ENCODE assay signal across 8 cellular contexts in the genomic region with DNA sequence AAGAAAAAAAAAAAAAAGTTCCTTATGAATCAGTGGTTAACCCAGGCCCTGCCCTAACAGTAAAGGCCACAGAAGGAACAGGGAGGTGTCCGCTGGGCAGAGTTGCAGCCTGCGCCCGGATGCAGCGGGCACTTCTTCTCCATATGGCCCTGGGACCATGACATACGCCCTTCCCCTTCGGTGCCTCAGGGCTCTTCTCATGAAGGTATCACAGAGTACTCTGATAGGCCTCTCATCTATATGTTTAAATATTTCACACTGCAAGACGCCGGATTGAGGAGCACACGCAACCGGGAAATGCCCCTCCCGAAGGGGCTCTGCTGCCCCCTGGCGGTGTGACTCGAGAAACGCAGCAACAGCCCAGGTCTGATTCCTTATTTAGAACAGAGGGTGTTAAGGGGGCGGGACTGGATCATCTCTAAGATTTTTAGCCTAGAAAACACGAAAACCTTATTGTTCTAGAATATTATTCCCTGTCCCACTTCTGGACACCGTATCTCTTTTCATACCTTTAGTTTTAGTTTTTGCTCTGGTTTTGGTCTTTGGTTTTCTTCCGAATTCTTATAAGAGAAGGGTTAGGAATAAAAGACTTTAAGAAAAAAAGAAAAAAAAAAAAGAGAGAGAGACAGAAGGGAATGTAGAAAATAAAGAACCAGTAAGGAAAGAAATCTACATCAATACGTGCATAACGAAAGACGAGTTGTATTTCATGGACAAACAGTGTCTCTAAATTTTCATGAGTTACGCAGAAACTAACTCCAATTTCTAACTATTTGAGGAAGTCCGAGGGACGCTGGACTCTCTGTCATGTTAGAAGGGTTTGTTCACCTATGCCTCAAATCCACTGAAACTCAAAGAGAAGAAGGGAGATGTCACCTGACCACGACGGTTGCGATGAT. TPM values are rescaled to one million over a fixed set of nuclear protein-coding genes. Genes with fewer than 3 reads are reported as not detected.
A peak's percentile ranks its signal among the peaks of the same experiment; 100 is the strongest.
DNase-seq lines count a peak whose midpoint lies in the region; FAIRE-seq and TF ChIP-seq lines count a peak whose summit lies in the region.

No MANE protein-coding gene starts in this region.

- H3K27me3 ChIP-seq in trophoblast cell (ENCODE audit: insufficient read depth, low read length), result no peaks in the 10 kb centered on the region
- H3K27me3 ChIP-seq in transverse colon, result no peaks in the 10 kb centered on the region

- H3K23ac ChIP-seq in trophoblast cell (ENCODE audit: low read length), result no peak overlapping the region

- DNase-seq in Daoy (ENCODE audit: low read depth) (peak; percentile 76), H54 (ENCODE audit: insufficient read length, low spot score) (peak; percentile 96), NAMALWA (ENCODE audit: low spot score) (peak; percentile 94), SKM-1 (lab: John Stamatoyannopoulos, UW; ENCODE audit: unreplicated experiment) (peak; percentile 86), glutamatergic neuron (peak; percentile 93), trophoblast cell (peak; percentile 80 to 95), transverse colon (peak; percentile 84)

- H3K36me3 Mint-ChIP-seq in activated naive CD4-positive, alpha-beta T cell treated with anti-CD3 and anti-CD28 coated beads, Interleukin-2, amount 50 U/mL, for 24 hours, result peaks cover 6% of the 10 kb centered on the region
- H3K36me3 Mint-ChIP-seq in glutamatergic neuron (ENCODE audit: unreplicated experiment), result no peaks in the 10 kb centered on the region

- no peaks in the 10 kb centered on the region for H3K9me3 Mint-ChIP-seq in activated naive CD4-positive, alpha-beta T cell treated with anti-CD3 and anti-CD28 coated beads, Interleukin-2, amount 50 U/mL, for 24 hours
- peaks cover 5% of the 10 kb centered on the region for H3K9me3 Mint-ChIP-seq in glutamatergic neuron (ENCODE audit: unreplicated experiment)

- peaks cover 46% of the 10 kb centered on the region for H3K4me1 Mint-ChIP-seq in activated naive CD4-positive, alpha-beta T cell treated with anti-CD3 and anti-CD28 coated beads, Interleukin-2, amount 50 U/mL, for 24 hours
- H3K4me1 Mint-ChIP-seq in glutamatergic neuron (ENCODE audit: low read depth, unreplicated experiment), result peaks cover 29% of the 10 kb centered on the region

- no peak overlapping the region for H3K18ac ChIP-seq in trophoblast cell (ENCODE audit: low read length)

- no peaks in the 10 kb centered on the region for H3K79me2 ChIP-seq in trophoblast cell (ENCODE audit: control insufficient read depth, insufficient read depth, low read length, poor library complexity)

- peak overlapping the region; percentile 90 for H3K27ac Mint-ChIP-seq in activated naive CD4-positive, alpha-beta T cell treated with anti-CD3 and anti-CD28 coated beads, Interleukin-2, amount 50 U/mL, for 24 hours
- H3K27ac Mint-ChIP-seq in glutamatergic neuron (ENCODE audit: unreplicated experiment), result peak overlapping the region; percentile 96

- H2AFZ ChIP-seq in trophoblast cell (ENCODE audit: insufficient read depth, low read length, poor library complexity), result no peak overlapping the region

- no peak overlapping the region for H2BK12ac ChIP-seq in trophoblast cell (ENCODE audit: low read length)

- TF ChIP-seq EP300 in transverse colon (IDR thresholded peaks at IDR 0.05; ENCODE audit: low read depth), result no peak

- H3K9me3 ChIP-seq in trophoblast cell (ENCODE audit: insufficient read depth, low read depth, low read length) (no peaks in the 10 kb centered on the region), transverse colon (no peaks in the 10 kb centered on the region)

- H3K14ac ChIP-seq in trophoblast cell (ENCODE audit: low read length), result no peak overlapping the region

- H2BK120ac ChIP-seq in trophoblast cell (ENCODE audit: insufficient read depth, low read length, poor library complexity), result no peak overlapping the region

- no peak overlapping the region for H3K27ac ChIP-seq in trophoblast cell (ENCODE audit: low read depth, low read length)
- peak overlapping the region; percentile 47 to 80 (median 66) for H3K27ac ChIP-seq in transverse colon

- TF ChIP-seq POLR2A in H54 (IDR thresholded peaks at IDR 0.05; ENCODE audit: low read depth, low read length) (no peak), transverse colon (IDR thresholded peaks at IDR 0.05) (no peak)

- H4K8ac ChIP-seq in trophoblast cell (ENCODE audit: low read depth, low read length), result no peak overlapping the region

- peak overlapping the region; percentile 46 for H4K12ac ChIP-seq in trophoblast cell (ENCODE audit: low read depth, low read length)

- WGBS in trophoblast cell (ENCODE audit: extremely low coverage, insufficient coverage, insufficient read length), result no CpG with 5 or more reads among the region's 27 CpGs
- WGBS in transverse colon (ENCODE audit: low coverage in 1 of 2), 2 donors, result 35 to 47% methylated on average over 15 to 27 of the region's 27 CpGs

- no peak overlapping the region for H3K4me2 ChIP-seq in trophoblast cell (ENCODE audit: low read length)

- H2AK5ac ChIP-seq in trophoblast cell (ENCODE audit: low read length), result no peak overlapping the region

- no peak overlapping the region for H3K4ac ChIP-seq in trophoblast cell (ENCODE audit: low read depth, low read length)

- TF ChIP-seq CTCF in glutamatergic neuron (IDR thresholded peaks at IDR 0.05; ENCODE audit: partially characterized antibody, unreplicated experiment), result peak; percentile 97
- TF ChIP-seq CTCF in transverse colon (IDR thresholded peaks at IDR 0.05), result peak; percentile 94 to 98 (median 95)

- H2BK5ac ChIP-seq in trophoblast cell (ENCODE audit: low read depth, low read length, poor library complexity), result no peak overlapping the region

- intact Hi-C loops in transverse colon (cut with DNase I; ENCODE audit: low total_unique reads), result no loop called here

- in situ Hi-C loops in transverse colon (cut with MboI; ENCODE audit: low pct_ligation_motif_present in 1 of 4, low pct_unique_long_range_greater_than_20kb in 1 of 4, low sequenced_read_pairs in 3 of 4), result no loop called here

- H4K91ac ChIP-seq in trophoblast cell (ENCODE audit: low read depth, low read length), result no peak overlapping the region

- H3K9ac ChIP-seq in trophoblast cell (ENCODE audit: low read length), result no peak overlapping the region

- H3K79me1 ChIP-seq in trophoblast cell (ENCODE audit: low read length), result no peaks in the 10 kb centered on the region

- H3K4me1 ChIP-seq in trophoblast cell (ENCODE audit: control insufficient read depth in 1 of 2, insufficient read depth in 2 of 2, low read length in 2 of 2) (peaks cover 9% of the 10 kb centered on the region in 2 experiments), transverse colon (peaks cover 0 to 38% (median 4%) of the 10 kb centered on the region in 4 donors)

- H3K36me3 ChIP-seq in trophoblast cell (ENCODE audit: control insufficient read depth in 1 of 2, insufficient read depth in 2 of 2, low read length in 2 of 2) (peaks cover 13 to 20% of the 10 kb centered on the region in 2 experiments), transverse colon (no peaks in the 10 kb centered on the region)

- no peaks in the 10 kb centered on the region for H3K27me3 Mint-ChIP-seq in activated naive CD4-positive, alpha-beta T cell treated with anti-CD3 and anti-CD28 coated beads, Interleukin-2, amount 50 U/mL, for 24 hours
- peaks cover 1% of the 10 kb centered on the region for H3K27me3 Mint-ChIP-seq in glutamatergic neuron (ENCODE audit: unreplicated experiment)

- H3K4me3 Mint-ChIP-seq in activated naive CD4-positive, alpha-beta T cell treated with anti-CD3 and anti-CD28 coated beads, Interleukin-2, amount 50 U/mL, for 24 hours, result peak overlapping the region; percentile 74
- H3K4me3 Mint-ChIP-seq in glutamatergic neuron (ENCODE audit: unreplicated experiment), result peak overlapping the region; percentile 76

- no peak for FAIRE-seq in H54 (lab: Jason Lieb, UNC)

- H3K4me3 ChIP-seq in trophoblast cell (ENCODE audit: low read depth, low read length) (no peak overlapping the region), transverse colon (peak overlapping the region in 1 of 4 donors; percentile 5)

RNA-seq across cellular contexts. Expression of gene DAGLB, which starts 12.0 kb away (rescaled TPM):
- total RNA-seq in Daoy (2014; rRNA removed; shearing (Covaris generic)), result 20.0 and 21.5 TPM in 2 replicates
- 63.2 TPM for total RNA-seq in glutamatergic neuron (ENCODE audit: unreplicated experiment)
- polyA plus RNA-seq in trophoblast cell (2013), result 13.8 and 15.5 TPM in 2 replicates
- total RNA-seq in transverse colon, result 10 to 100 TPM in 3 of 4 donors, 1 to 10 TPM in 1; 5.2 to 59.1 (median 24.3) TPM

RNA-seq across cellular contexts. Expression of gene KDELR2, which starts 48.2 kb away (rescaled TPM):
- total RNA-seq in Daoy (2014; rRNA removed; shearing (Covaris generic)), result 92.1 and 96.0 TPM in 2 replicates
- 56.1 TPM for total RNA-seq in glutamatergic neuron (ENCODE audit: unreplicated experiment)
- polyA plus RNA-seq in trophoblast cell (2013), result 248 and 259 TPM in 2 replicates
- 100 to 1,000 TPM in 2 of 4 donors, 10 to 100 TPM in 2; 71.4 to 156 (median 101) TPM for total RNA-seq in transverse colon
